Comparison of ENCODE assay signal across 8 cellular contexts in genomic region chr16:2969545-2970521, GRCh38. TPM values are rescaled to one million over a fixed set of nuclear protein-coding genes. Genes with fewer than 3 reads are reported as not detected.
DNase-seq lines count a peak whose midpoint lies in the region; ATAC-seq and TF ChIP-seq lines count a peak whose summit lies in the region.

No MANE protein-coding gene starts in this region.

- H4K20me1 ChIP-seq in hepatocyte (ENCODE audit: insufficient read depth, poor library complexity, severe bottlenecking) = no peaks in the 10 kb centered on the region

- no peaks in the 10 kb centered on the region for H3K27me3 Mint-ChIP-seq in Caco-2 (ENCODE audit: insufficient read depth, unreplicated experiment)
- H3K27me3 Mint-ChIP-seq in T-helper 1 cell treated with Interleukin-12 subunit alpha and Interleukin-12 subunit beta and Interleukin-4 antibody, amounts not matched to agents 30 μg/mL and 1 μg/mL, for 36 hours (ENCODE audit: low read depth) = peaks cover 26% of the 10 kb centered on the region

- peak overlapping the region; percentile 75 for H3K4me3 Mint-ChIP-seq in Caco-2 (ENCODE audit: unreplicated experiment)
- peak overlapping the region; percentile 67 for H3K4me3 Mint-ChIP-seq in T-helper 1 cell treated with Interleukin-12 subunit alpha and Interleukin-12 subunit beta and Interleukin-4 antibody, amounts not matched to agents 30 μg/mL and 1 μg/mL, for 36 hours

- no peak overlapping the region for H3K27ac ChIP-seq in hepatocyte

- peak overlapping the region; percentile 82 for H3K4me3 ChIP-seq in Caco-2 (ENCODE audit: low read depth, low read length)
- H3K4me3 ChIP-seq in LNCaP clone FGC (ENCODE audit: low read depth, low read length) = peak overlapping the region; percentile 74
- H3K4me3 ChIP-seq in hepatocyte = peak overlapping the region; percentile 26
- H3K4me3 ChIP-seq in retinal pigment epithelial cell (ENCODE audit: low read length) = peak overlapping the region; percentile 65

- H3K27me3 ChIP-seq in Caco-2 (replicated peaks; ENCODE audit: control insufficient read depth, insufficient read depth, low read length) (no peaks in the 10 kb centered on the region), hepatocyte (peaks cover 9% of the 10 kb centered on the region)

- BruUV-seq in Caco-2 (replicated peaks; lab: Mats Ljungman, UMichigan) = TSS peak; percentile 24

- H3K27ac Mint-ChIP-seq in Caco-2 (ENCODE audit: unreplicated experiment) = no peak overlapping the region
- peak overlapping the region; percentile 41 for H3K27ac Mint-ChIP-seq in T-helper 1 cell treated with Interleukin-12 subunit alpha and Interleukin-12 subunit beta and Interleukin-4 antibody, amounts not matched to agents 30 μg/mL and 1 μg/mL, for 36 hours

- CTCF ChIA-PET in Caco-2 (lab: Charles Lee) = interaction anchor here (0.6 to 1.5 kb wide), 9 partner anchors 10 to 947 kb away, joined by 3 to 10 read pairs (median 3); partner anchors contain the start of genes HCFC1R1 and PKMYT1

- WGBS in hepatocyte (ENCODE audit: low lambda C conversion rate, missing lambda C conversion rate) = 4% methylated on average over 54 of the region's 83 CpGs

- H3K36me3 ChIP-seq in Caco-2 (ENCODE audit: control insufficient read depth, insufficient read depth, low read length) (no peaks in the 10 kb centered on the region), hepatocyte (replicated peaks; ENCODE audit: insufficient read depth, low read depth) (no peaks in the 10 kb centered on the region)

- ATAC-seq in GM21360 (IDR thresholded peaks at IDR 0.05; ENCODE audit: unreplicated experiment) (peak; percentile 39), HG03378 (IDR thresholded peaks at IDR 0.05; ENCODE audit: unreplicated experiment) (no peak)

- DNase-seq in Caco-2 (peak; percentile 72 to 83), LNCaP clone FGC (ENCODE audit: low read depth) (no peak), anterior cingulate cortex (lab: John Stamatoyannopoulos, UW) (peak in 46 of 58 donors; percentile 27 to 83 (median 65)), hepatocyte (ENCODE audit: low spot score) (peak; percentile 84), retinal pigment epithelial cell (ENCODE audit: low read depth) (no peak)

- H3K79me2 ChIP-seq in hepatocyte = no peaks in the 10 kb centered on the region

- peak overlapping the region; percentile 63 for H2AFZ ChIP-seq in hepatocyte

- TF ChIP-seq CTCF in Caco-2 (IDR thresholded peaks at IDR 0.05; ENCODE audit: insufficient read depth in 1 of 2, low read depth in 1 of 2, low read length in 1 of 2, severe bottlenecking in 1 of 2, unreplicated experiment in 1 of 2) (peak; percentile 46 to 70), LNCaP clone FGC (IDR thresholded peaks at IDR 0.05; ENCODE audit: control insufficient read depth, extremely low read depth, insufficient read depth) (peak; percentile 48), hepatocyte (IDR thresholded peaks at IDR 0.05; ENCODE audit: poor library complexity) (peak; percentile 36), retinal pigment epithelial cell (conservative IDR thresholded peaks at IDR 0.05; ENCODE audit: low read depth, low read length) (peak; percentile 58)

- intact Hi-C loops in Caco-2 (cut with micrococcal nuclease; ENCODE audit: unreplicated experiment) = no loop called here

- peaks cover 41% of the 10 kb centered on the region for H3K36me3 Mint-ChIP-seq in Caco-2 (ENCODE audit: insufficient read depth, unreplicated experiment)
- peaks cover 4% of the 10 kb centered on the region for H3K36me3 Mint-ChIP-seq in T-helper 1 cell treated with Interleukin-12 subunit alpha and Interleukin-12 subunit beta and Interleukin-4 antibody, amounts not matched to agents 30 μg/mL and 1 μg/mL, for 36 hours (ENCODE audit: low read depth)

- H3K4me2 ChIP-seq in hepatocyte = peak overlapping the region; percentile 88

- H3K4me1 Mint-ChIP-seq in Caco-2 (ENCODE audit: low read depth, unreplicated experiment) = no peaks in the 10 kb centered on the region
- peaks cover 21% of the 10 kb centered on the region for H3K4me1 Mint-ChIP-seq in T-helper 1 cell treated with Interleukin-12 subunit alpha and Interleukin-12 subunit beta and Interleukin-4 antibody, amounts not matched to agents 30 μg/mL and 1 μg/mL, for 36 hours (ENCODE audit: low read depth)

- no peaks in the 10 kb centered on the region for H3K9me3 Mint-ChIP-seq in Caco-2 (ENCODE audit: unreplicated experiment)
- H3K9me3 Mint-ChIP-seq in T-helper 1 cell treated with Interleukin-12 subunit alpha and Interleukin-12 subunit beta and Interleukin-4 antibody, amounts not matched to agents 30 μg/mL and 1 μg/mL, for 36 hours = no peaks in the 10 kb centered on the region

- H3K4me1 ChIP-seq in Caco-2 (peaks cover 11% of the 10 kb centered on the region), hepatocyte (ENCODE audit: insufficient read depth) (peaks cover 4% of the 10 kb centered on the region)

- no peaks in the 10 kb centered on the region for H3K9me3 ChIP-seq in Caco-2
- no peaks in the 10 kb centered on the region for H3K9me3 ChIP-seq in hepatocyte (ENCODE audit: low read depth)

- POLR2A ChIA-PET in Caco-2 (lab: Charles Lee) = interaction anchor here (0.6 kb wide), 2 partner anchors 139 to 1405 kb away, joined by 3 to 4 read pairs; no protein-coding TSS in a partner anchor

- H3K9me2 ChIP-seq in hepatocyte (replicated peaks; ENCODE audit: insufficient read depth) = no peaks in the 10 kb centered on the region

RNA-seq across cellular contexts. Expression of gene PAQR4, which starts 0.7 kb away (rescaled TPM):
- 12.0 and 13.4 TPM in 2 replicates for total RNA-seq in Caco-2 (2022)
- 2.8 and 4.5 TPM in 2 replicates for total RNA-seq in hepatocyte
- polyA plus RNA-seq in hepatocyte = 3.7 and 8.3 TPM in 2 replicates

RNA-seq across cellular contexts. Expression of gene KREMEN2, which starts 5.8 kb away (rescaled TPM):
- total RNA-seq in Caco-2 (2022) = 1.9 and 2.2 TPM in 2 replicates
- total RNA-seq in hepatocyte = 0.52 and 3.6 TPM in 2 replicates
- 4.9 and 5.8 TPM in 2 replicates for polyA plus RNA-seq in hepatocyte

RNA-seq across cellular contexts. Expression of gene PKMYT1, which starts 10.4 kb away (rescaled TPM):
- total RNA-seq in Caco-2 (2022) = 63.3 and 73.7 TPM in 2 replicates
- 5.5 and 7.7 TPM in 2 replicates for total RNA-seq in hepatocyte
- polyA plus RNA-seq in hepatocyte = 17.1 and 21.0 TPM in 2 replicates

RNA-seq across cellular contexts. Expression of gene CLDN9, which starts 42.9 kb away (rescaled TPM):
- total RNA-seq in Caco-2 (2022) (0.79 and 0.91 TPM in 2 replicates), hepatocyte (2.0 and 3.5 TPM in 2 replicates)
- polyA plus RNA-seq in hepatocyte = 8.9 and 9.0 TPM in 2 replicates

RNA-seq across cellular contexts. Expression of gene CLDN6, which starts 48.1 kb away (rescaled TPM):
- total RNA-seq in Caco-2 (2022) (9.0 and 12.9 TPM in 2 replicates), hepatocyte (258 and 297 TPM in 2 replicates)
- 568 and 574 TPM in 2 replicates for polyA plus RNA-seq in hepatocyte

Comparison
In these comparisons a context has a peak if more than half of its experiments do, and no peak if none do; other contexts are left out.
1. DNase-seq: peak in Caco-2 (2 of 2), anterior cingulate cortex (46 of 58) and hepatocyte (single experiment); none in LNCaP clone FGC (single experiment) and retinal pigment epithelial cell (single experiment).
2. H3K4me3 ChIP-seq: peak in every context shown above with its lines; median percentile 82 in Caco-2; 74 in LNCaP clone FGC; 65 in retinal pigment epithelial cell; 26 in hepatocyte.
3. Peak in every context shown above with its lines, with median percentiles within 50 percentile points of each other: CTCF ChIP-seq.